ENCODE assay signal across 19 cellular contexts in genomic region chr7:107953924-107954303, GRCh38. TPM values are rescaled to one million over a fixed set of nuclear protein-coding genes. Genes with fewer than 3 reads are reported as not detected.
A peak's percentile ranks its signal among the peaks of the same experiment; 100 is the strongest.
DNase-seq lines count a peak whose midpoint lies in the region; ATAC-seq and TF ChIP-seq lines count a peak whose summit lies in the region.
"Had no signal": no experiment of that assay in that cellular context is flagged by ENCODE, and none has a peak within 500 bp of the region (broad histone marks: within the 10 kb centered on the region; RNA-seq: fewer than 3 reads in every experiment).

No MANE protein-coding gene starts in this region.

- DNase-seq in ELR (ENCODE audit: low read depth): peak; percentile 41
- DNase-seq in fibroblast of pulmonary artery (ENCODE audit: low read depth): peak; percentile 40
- peak; percentile 45 for DNase-seq in osteoblast (ENCODE audit: insufficient read length, low spot score, missing footprints)
- no peak for DNase-seq in SIG-M5 treated with dmso at 0.1 percent for 504 hours (lab: John Stamatoyannopoulos, UW; ENCODE audit: unreplicated experiment)
- no peak for DNase-seq in omental fat pad (ENCODE audit: low spot score)
- DNase-seq in DMS153 (lab: John Stamatoyannopoulos, UW): no peak
- DNase-seq: activated CD4-positive, alpha-beta T cell treated with anti-CD3 and anti-CD28 coated beads, Interleukin-2, amount 10 ng/mL, durations not matched to agents 24 days and 14 days; activated naive CD4-positive, alpha-beta T cell; CD8-positive, alpha-beta T cell; natural killer cell; NCI-H1105; NCI-H526; OCI-M1; stimulated activated CD4-positive, alpha-beta T cell treated with anti-CD3 and anti-CD28 coated beads, Interleukin-15, amount 100 ng/mL, for 24 hours; stimulated activated naive CD8-positive, alpha-beta T cell treated with anti-CD3 and anti-CD28 coated beads, Interleukin-15, Interleukin-2, amounts not matched to agents 100 U/mL and 50 U/mL, for 24 hours had no signal

- H3K36me3 ChIP-seq in osteoblast (ENCODE audit: insufficient read depth, low read length): peaks cover 75% of the 10 kb centered on the region

- H3K4me3 ChIP-seq in fibroblast of pulmonary artery (replicated peaks; ENCODE audit: low read depth, low read length): no peak overlapping the region
- H3K4me3 ChIP-seq in osteoblast (ENCODE audit: insufficient read depth, low read length): no peak overlapping the region
- H3K4me3 ChIP-seq: ascending aorta, vagina had no signal

- peaks cover 1% of the 10 kb centered on the region for H4K20me1 ChIP-seq in osteoblast (ENCODE audit: insufficient read depth, low read length)

- no peaks in the 10 kb centered on the region for H3K9me3 ChIP-seq in osteoblast (ENCODE audit: low read depth, low read length)
- H3K9me3 ChIP-seq: ascending aorta, vagina had no signal

- no peak overlapping the region for H3K4me2 ChIP-seq in osteoblast (ENCODE audit: insufficient read depth, low read length)

- peaks cover 50% of the 10 kb centered on the region for H3K4me1 ChIP-seq in osteoblast (ENCODE audit: insufficient read depth, low read length)

- H3K27me3 ChIP-seq in osteoblast (ENCODE audit: insufficient read depth, low read length): no peaks in the 10 kb centered on the region
- H3K27me3 ChIP-seq: ascending aorta, vagina had no signal

- no peak for TF ChIP-seq CTCF in fibroblast of pulmonary artery (IDR thresholded peaks at IDR 0.05; ENCODE audit: low read length, missing control alignments)
- TF ChIP-seq CTCF in osteoblast (IDR thresholded peaks at IDR 0.05; ENCODE audit: extremely low read depth, low read depth, low read length): no peak
- no peak for TF ChIP-seq CTCF in omental fat pad (IDR thresholded peaks at IDR 0.05)

- peak; percentile 0; the same call in 2 of the 3 replicates for ATAC-seq in SK-N-SH treated with all-trans-retinoic acid at 6 μM for 48 hours
- no peak for ATAC-seq in HG02678 (IDR thresholded peaks at IDR 0.05; ENCODE audit: unreplicated experiment)
- no peak for ATAC-seq in omental fat pad (ENCODE audit: low FRiP score)
- ATAC-seq: CD8-positive, alpha-beta T cell; natural killer cell; stimulated activated naive CD8-positive, alpha-beta T cell treated with anti-CD3 and anti-CD28 coated beads, Interleukin-15, Interleukin-2, amounts not matched to agents 100 U/mL and 50 U/mL, for 24 hours had no signal

- H3K79me2 ChIP-seq in osteoblast (ENCODE audit: insufficient read depth, low read length): peaks cover 5% of the 10 kb centered on the region

- no peak overlapping the region for H2AFZ ChIP-seq in osteoblast (ENCODE audit: low read length)

- no peak overlapping the region for H3K27ac ChIP-seq in osteoblast (ENCODE audit: low read depth, low read length)
- H3K27ac ChIP-seq: ascending aorta, vagina had no signal

TF ChIP-seq in SK-N-SH treated with all-trans-retinoic acid at 6 μM for 48 hours, 23 proteins besides CTCF, POLR2A, EP300 and RAD21:
- TF ChIP-seq TCF4 (CRISPR knock-in tag; IDR thresholded peaks at IDR 0.05; ENCODE audit: borderline replicate concordance) (no peak), POU6F1 (CRISPR knock-in tag; IDR thresholded peaks at IDR 0.05; ENCODE audit: borderline replicate concordance, low read depth) (no peak), OSR1 (CRISPR knock-in tag; IDR thresholded peaks at IDR 0.05) (no peak), ISL1 (CRISPR knock-in tag; IDR thresholded peaks at IDR 0.05) (peak; percentile 30; the same call in 1 of the 2 replicates), PPARA (CRISPR knock-in tag; IDR thresholded peaks at IDR 0.05; ENCODE audit: borderline replicate concordance) (no peak), ZFP3 (CRISPR knock-in tag; IDR thresholded peaks at IDR 0.05) (no peak)

RNA-seq across cellular contexts. Expression of gene LAMB1, which starts 49.0 kb away (rescaled TPM):
- 410 and 488 TPM in 2 replicates for total RNA-seq in osteoblast
- total RNA-seq in omental fat pad: 100 to 1,000 TPM; 406 to 668 (median 535) TPM
- total RNA-seq: activated CD4-positive, alpha-beta T cell treated with anti-CD3 and anti-CD28 coated beads, Interleukin-2, amount 10 ng/mL, durations not matched to agents 24 days and 14 days; CD8-positive, alpha-beta T cell; natural killer cell had no signal

Comparison
In these comparisons a context has a peak if more than half of its experiments do, and no peak if none do; other contexts are left out.
1. DNase-seq: peak in ELR (single experiment), fibroblast of pulmonary artery (single experiment) and osteoblast (single experiment); none in SIG-M5 treated with dmso at 0.1 percent for 504 hours (single experiment), omental fat pad (single experiment) and DMS153 (single experiment).